Comparison of ENCODE assay signal across 21 cellular contexts in genomic region chr1:163161337-163161736, GRCh38. TPM values are rescaled to one million over a fixed set of nuclear protein-coding genes. Genes with fewer than 3 reads are reported as not detected.
DNase-seq lines count a peak whose midpoint lies in the region; ATAC-seq and TF ChIP-seq lines count a peak whose summit lies in the region.
"Had no signal": no experiment of that assay in that cellular context is flagged by ENCODE, and none has a peak within 500 bp of the region (broad histone marks: within the 10 kb centered on the region; RNA-seq: fewer than 3 reads in every experiment).

No MANE protein-coding gene starts in this region.

- DNase-seq in IMR-90: no peak
- DNase-seq in SK-N-MC (ENCODE audit: low read depth, low spot score): no peak
- DNase-seq in osteocyte (ENCODE audit: extremely low spot score, unreplicated experiment): no peak
- no peak for DNase-seq in activated CD8-positive, alpha-beta memory T cell treated with anti-CD3 and anti-CD28 coated beads for 24 hours
- DNase-seq in activated CD4-positive, alpha-beta T cell treated with anti-CD3 and anti-CD28 coated beads for 36 hours: no peak
- DNase-seq in smooth muscle cell (lab: John Stamatoyannopoulos, UW; ENCODE audit: unreplicated experiment): no peak
- DNase-seq in mesenchymal stem cell: no peak
- DNase-seq: ACHN; BE2C; C1 segment of cervical spinal cord; CD4-positive, CD25-positive, alpha-beta regulatory T cell; CD8-positive, alpha-beta memory T cell; COR-L47; DMS153; DMS79; GDM1; GOT3; H7 had no signal

- BruUV-seq in IMR-90 (replicated peaks; lab: Mats Ljungman, UMichigan): no TSS peak

- H3K9ac ChIP-seq in IMR-90 (ENCODE audit: low read depth, low read length) (no peak overlapping the region), SK-N-MC (ENCODE audit: insufficient read length) (no peak overlapping the region), smooth muscle cell (ENCODE audit: low read depth) (no peak overlapping the region), mesenchymal stem cell (ENCODE audit: low read length) (no peak overlapping the region)

- H3K9me3 ChIP-seq in IMR-90 (ENCODE audit: control insufficient read depth, insufficient read depth, low read length) (no peaks in the 10 kb centered on the region), SK-N-MC (ENCODE audit: low read depth, low read length) (no peaks in the 10 kb centered on the region), smooth muscle cell (replicated peaks; ENCODE audit: low read depth) (no peaks in the 10 kb centered on the region), mesenchymal stem cell (ENCODE audit: control insufficient read depth, low read length) (no peaks in the 10 kb centered on the region)
- H3K9me3 ChIP-seq: BE2C had no signal

- H3K4me1 Mint-ChIP-seq in osteocyte (ENCODE audit: unreplicated experiment): peaks cover 55% of the 10 kb centered on the region
- peaks cover under 1% of the 10 kb centered on the region for H3K4me1 Mint-ChIP-seq in activated CD4-positive, alpha-beta T cell treated with anti-CD3 and anti-CD28 coated beads for 36 hours
- H3K4me1 Mint-ChIP-seq: CD4-positive, CD25-positive, alpha-beta regulatory T cell; CD8-positive, alpha-beta memory T cell; IgD-negative memory B cell had no signal

- no peaks in the 10 kb centered on the region for H3F3A ChIP-seq in smooth muscle cell (ENCODE audit: low read depth)

- H3K36me3 Mint-ChIP-seq in osteocyte (ENCODE audit: unreplicated experiment): peaks cover 26% of the 10 kb centered on the region
- no peaks in the 10 kb centered on the region for H3K36me3 Mint-ChIP-seq in activated CD4-positive, alpha-beta T cell treated with anti-CD3 and anti-CD28 coated beads for 36 hours (ENCODE audit: low read depth)

- H3K4me3 ChIP-seq in IMR-90 (ENCODE audit: insufficient read depth, low read depth, low read length) (no peak overlapping the region), SK-N-MC (peak overlapping the region; percentile 7; the same call in 1 of the 2 replicates), smooth muscle cell (no peak overlapping the region), mesenchymal stem cell (ENCODE audit: insufficient read depth in 1 of 2, low read depth in 1 of 2, low read length in 2 of 2) (no peak overlapping the region)

- H3K23ac ChIP-seq in IMR-90 (ENCODE audit: low read depth, low read length): no peak overlapping the region
- H3K23ac ChIP-seq in mesenchymal stem cell (ENCODE audit: low read length in 2 of 2): no peak overlapping the region

- WGBS in IMR-90 (ENCODE audit: extremely low coverage in 2 of 2, insufficient read length in 1 of 2), 2 experiments: no CpG with 5 or more reads among the region's 2 CpGs
- 98% methylated on average over 2 of the region's 2 CpGs for WGBS in smooth muscle cell (ENCODE audit: low lambda C conversion rate)
- WGBS in mesenchymal stem cell: 96% methylated on average over 1 of the region's 2 CpGs

- no peak overlapping the region for H3K27ac ChIP-seq in IMR-90 (ENCODE audit: insufficient read depth, low read length)
- H3K27ac ChIP-seq in SK-N-MC: peak overlapping the region; percentile 89
- H3K27ac ChIP-seq in VCaP: peak overlapping the region; percentile 76
- H3K27ac ChIP-seq in smooth muscle cell (ENCODE audit: low read depth): no peak overlapping the region
- H3K27ac ChIP-seq in mesenchymal stem cell (ENCODE audit: low read length, poor library complexity, severe bottlenecking): no peak overlapping the region

- POLR2A ChIA-PET in IMR-90 (lab: Charles Lee; ENCODE audit: unreplicated experiment): no interaction called here
- POLR2A ChIA-PET in activated CD4-positive, alpha-beta T cell treated with anti-CD3 and anti-CD28 coated beads for 36 hours (lab: Charles Lee): no interaction called here

- H4K8ac ChIP-seq in IMR-90 (ENCODE audit: low read depth in 2 of 2, low read length in 2 of 2): no peak overlapping the region
- no peak overlapping the region for H4K8ac ChIP-seq in mesenchymal stem cell (ENCODE audit: low read length)

- H3K9me1 ChIP-seq in IMR-90 (ENCODE audit: insufficient read depth, low read length): no peaks in the 10 kb centered on the region

- H3K4ac ChIP-seq in IMR-90 (ENCODE audit: low read depth, low read length) (no peak overlapping the region), mesenchymal stem cell (ENCODE audit: low read depth in 1 of 2, low read length in 2 of 2) (no peak overlapping the region)

- H3K36me3 ChIP-seq in IMR-90 (ENCODE audit: control insufficient read depth, insufficient read depth, low read length) (no peaks in the 10 kb centered on the region), SK-N-MC (ENCODE audit: insufficient read depth, low read length) (no peaks in the 10 kb centered on the region), smooth muscle cell (ENCODE audit: low read depth) (no peaks in the 10 kb centered on the region), mesenchymal stem cell (ENCODE audit: control insufficient read depth in 1 of 2, insufficient read depth in 2 of 2, low read depth in 1 of 2, low read length in 2 of 2) (peaks cover 0 to 3% of the 10 kb centered on the region in 2 experiments)

- CTCF ChIA-PET in IMR-90 (lab: Yijun Ruan, JAX): interaction anchor here (0.9 to 2.7 kb wide), 3 partner anchors 8 to 14 kb away, joined by 3 to 7 read pairs (median 5); no protein-coding TSS in a partner anchor
- CTCF ChIA-PET in activated CD4-positive, alpha-beta T cell treated with anti-CD3 and anti-CD28 coated beads for 36 hours (lab: Charles Lee): no interaction called here

- no peak overlapping the region for H2BK5ac ChIP-seq in IMR-90 (ENCODE audit: low read depth, low read length, poor library complexity, severe bottlenecking)
- H2BK5ac ChIP-seq in mesenchymal stem cell (ENCODE audit: low read depth, low read length, poor library complexity, severe bottlenecking): no peak overlapping the region

- H3K79me2 ChIP-seq in smooth muscle cell (ENCODE audit: low read depth): no peaks in the 10 kb centered on the region

- H2AFZ ChIP-seq in IMR-90 (replicated peaks; ENCODE audit: low read length, poor library complexity): no peak overlapping the region
- H2AFZ ChIP-seq in smooth muscle cell (ENCODE audit: low read depth): no peak overlapping the region
- no peak overlapping the region for H2AFZ ChIP-seq in mesenchymal stem cell (ENCODE audit: low read depth, low read length)

- H4K91ac ChIP-seq in IMR-90 (ENCODE audit: insufficient read depth, low read depth, low read length): no peak overlapping the region
- H4K91ac ChIP-seq in mesenchymal stem cell (ENCODE audit: low read length): no peak overlapping the region

- dilution Hi-C loops in IMR-90 (cut with HindIII; ENCODE audit: low sequenced_read_pairs, unreplicated experiment): no loop called here

- H2BK15ac ChIP-seq in IMR-90 (ENCODE audit: low read depth, low read length): no peak overlapping the region
- H2BK15ac ChIP-seq in mesenchymal stem cell (ENCODE audit: low read depth, poor library complexity, severe bottlenecking): no peak overlapping the region

- no peaks in the 10 kb centered on the region for H3K79me1 ChIP-seq in IMR-90 (ENCODE audit: low read depth in 1 of 2, low read length in 2 of 2)
- H3K79me1 ChIP-seq in mesenchymal stem cell (replicated peaks; ENCODE audit: low read length, poor library complexity, severe bottlenecking): peaks cover 4% of the 10 kb centered on the region

- H3K27me3 ChIP-seq in IMR-90 (ENCODE audit: control insufficient read depth, insufficient read depth, low read length) (no peaks in the 10 kb centered on the region), smooth muscle cell (ENCODE audit: low read depth) (no peaks in the 10 kb centered on the region), mesenchymal stem cell (ENCODE audit: control insufficient read depth in 1 of 2, insufficient read depth in 1 of 2, low read length in 2 of 2) (no peaks in the 10 kb centered on the region)
- H3K27me3 ChIP-seq: BE2C had no signal

- no peak overlapping the region for H3K56ac ChIP-seq in IMR-90 (ENCODE audit: extremely low read depth, insufficient read depth, low read length)

- no peak overlapping the region for H3K4me2 ChIP-seq in IMR-90 (ENCODE audit: low read depth, low read length)
- H3K4me2 ChIP-seq in smooth muscle cell: no peak overlapping the region
- H3K4me2 ChIP-seq in mesenchymal stem cell (ENCODE audit: low read length, poor library complexity, severe bottlenecking): no peak overlapping the region

- H2AK5ac ChIP-seq in IMR-90 (ENCODE audit: low read depth, low read length) (no peak overlapping the region), mesenchymal stem cell (ENCODE audit: low read length, severe bottlenecking) (no peak overlapping the region)

- H2BK120ac ChIP-seq in IMR-90 (ENCODE audit: low read depth, low read length) (peak overlapping the region; percentile 23; the same call in 1 of the 2 replicates), mesenchymal stem cell (ENCODE audit: low read depth, low read length) (no peak overlapping the region)

- peak overlapping the region; percentile 81 for H3K27ac Mint-ChIP-seq in osteocyte (ENCODE audit: unreplicated experiment)
- H3K27ac Mint-ChIP-seq in activated CD4-positive, alpha-beta T cell treated with anti-CD3 and anti-CD28 coated beads for 36 hours: no peak overlapping the region
- H3K27ac Mint-ChIP-seq: CD4-positive, CD25-positive, alpha-beta regulatory T cell; CD8-positive, alpha-beta memory T cell; IgD-negative memory B cell had no signal

- no peak for ATAC-seq in IMR-90 (ENCODE audit: low read depth)
- ATAC-seq in activated CD4-positive, alpha-beta T cell treated with anti-CD3 and anti-CD28 coated beads for 36 hours: no peak
- ATAC-seq: HCT116 had no signal

- peaks cover 3% of the 10 kb centered on the region for H3K9me3 Mint-ChIP-seq in osteocyte (ENCODE audit: unreplicated experiment)
- H3K9me3 Mint-ChIP-seq in activated CD4-positive, alpha-beta T cell treated with anti-CD3 and anti-CD28 coated beads for 36 hours (ENCODE audit: low read depth): peaks cover 7% of the 10 kb centered on the region

- no peak overlapping the region for H2BK20ac ChIP-seq in IMR-90 (ENCODE audit: low read depth, low read length)

- peaks cover 8% of the 10 kb centered on the region for H3K4me1 ChIP-seq in IMR-90 (ENCODE audit: control insufficient read depth, insufficient read depth, low read length)
- H3K4me1 ChIP-seq in smooth muscle cell (ENCODE audit: low read depth): no peaks in the 10 kb centered on the region
- H3K4me1 ChIP-seq in mesenchymal stem cell (ENCODE audit: control insufficient read depth, insufficient read depth, low read depth, low read length): peaks cover 7% of the 10 kb centered on the region

- no peak overlapping the region for H2BK12ac ChIP-seq in mesenchymal stem cell (ENCODE audit: low read length in 2 of 2)

- H3K14ac ChIP-seq in IMR-90 (replicated peaks; ENCODE audit: low read depth, low read length) (no peak overlapping the region), mesenchymal stem cell (ENCODE audit: low read length in 2 of 2) (no peak overlapping the region)

- no peak overlapping the region for H3K4me3 Mint-ChIP-seq in osteocyte (ENCODE audit: unreplicated experiment)
- no peak overlapping the region for H3K4me3 Mint-ChIP-seq in activated CD4-positive, alpha-beta T cell treated with anti-CD3 and anti-CD28 coated beads for 36 hours
- H3K4me3 Mint-ChIP-seq: CD4-positive, CD25-positive, alpha-beta regulatory T cell; CD8-positive, alpha-beta memory T cell; IgD-negative memory B cell had no signal

- no peaks in the 10 kb centered on the region for H3K27me3 Mint-ChIP-seq in osteocyte (ENCODE audit: unreplicated experiment)
- H3K27me3 Mint-ChIP-seq in activated CD4-positive, alpha-beta T cell treated with anti-CD3 and anti-CD28 coated beads for 36 hours: no peaks in the 10 kb centered on the region
- H3K27me3 Mint-ChIP-seq: CD8-positive, alpha-beta memory T cell had no signal

- H4K5ac ChIP-seq in IMR-90 (ENCODE audit: low read depth, low read length): no peak overlapping the region

- no peak for TF ChIP-seq RAD21 in IMR-90 (IDR thresholded peaks at IDR 0.05; ENCODE audit: low read length)

- intact Hi-C loops in IMR-90 (cut with micrococcal nuclease): no loop called here
- intact Hi-C loops in activated CD4-positive, alpha-beta T cell treated with anti-CD3 and anti-CD28 coated beads for 36 hours (cut with DNase I, micrococcal nuclease): no loop called here

- H3K18ac ChIP-seq in IMR-90 (ENCODE audit: low read depth, low read length): no peak overlapping the region
- peak overlapping the region in 1 of 2 experiments; percentile 30 for H3K18ac ChIP-seq in mesenchymal stem cell (ENCODE audit: low read depth in 1 of 2, low read length in 2 of 2)

- in situ Hi-C loops in IMR-90 (cut with MboI; ENCODE audit: low sequenced_read_pairs): no loop called here

- no peak for TF ChIP-seq POLR2A in IMR-90 (IDR thresholded peaks at IDR 0.05; ENCODE audit: low read depth, low read length)

- TF ChIP-seq CTCF in IMR-90 (conservative IDR thresholded peaks at IDR 0.05; ENCODE audit: low read depth, low read length): no peak
- TF ChIP-seq CTCF in VCaP (conservative IDR thresholded peaks at IDR 0.05): no peak
- TF ChIP-seq CTCF in osteocyte (IDR thresholded peaks at IDR 0.05): no peak
- TF ChIP-seq CTCF in smooth muscle cell (IDR thresholded peaks at IDR 0.05; ENCODE audit: borderline replicate concordance, insufficient read depth, poor library complexity, severe bottlenecking): no peak

- H4K20me1 ChIP-seq in IMR-90 (ENCODE audit: insufficient read depth, low read length): no peaks in the 10 kb centered on the region
- no peaks in the 10 kb centered on the region for H4K20me1 ChIP-seq in smooth muscle cell (ENCODE audit: low read depth)

- no peak overlapping the region for H2AK9ac ChIP-seq in IMR-90 (replicated peaks; ENCODE audit: low read depth, low read length, poor library complexity)

RNA-seq across cellular contexts. Expression of gene RGS5, which starts 41.4 kb away (rescaled TPM):
- total RNA-seq in IMR-90 (2012; rRNA removed) (14.2 and 40.0 TPM in 2 replicates), osteocyte (155 and 187 TPM in 2 replicates), smooth muscle cell (5.2 and 49.1 TPM in 2 replicates)
- polyA plus RNA-seq in IMR-90 (2012; rRNA removed) (21.4 and 23.7 TPM in 2 replicates), smooth muscle cell (1.9 and 2.5 TPM in 2 replicates)
- polyA plus RNA-seq in IMR-90 (2012; cell fraction: cytosol; rRNA removed): 8.3 and 11.3 TPM in 2 replicates
- polyA plus RNA-seq in IMR-90 (2012; cell fraction: nucleus; rRNA removed; ENCODE audit: low replicate concordance): 1.8 and 9.9 TPM in 2 replicates
- 1 to 10 TPM; 4.1 to 4.4 TPM for total RNA-seq in activated CD4-positive, alpha-beta T cell treated with anti-CD3 and anti-CD28 coated beads for 36 hours
- polyA plus RNA-seq in mesenchymal stem cell (2013, experiment 1 of 2): 54.5 TPM
- polyA plus RNA-seq in mesenchymal stem cell (2013, experiment 2 of 2): 51.6 TPM

Comparison
In these comparisons a context has a peak if more than half of its experiments do, and no peak if none do; other contexts are left out.
1. H3K27ac ChIP-seq: peak in SK-N-MC (single experiment) and VCaP (single experiment); none in IMR-90 (single experiment), smooth muscle cell (single experiment) and mesenchymal stem cell (single experiment).